In genomic region chr12:124863409-124864325, GRCh38 we compare ENCODE assay signal across 8 cellular contexts. TPM values are rescaled to one million over a fixed set of nuclear protein-coding genes. Genes with fewer than 3 reads are reported as not detected.
DNase-seq lines count a peak whose midpoint lies in the region; ATAC-seq, FAIRE-seq and TF ChIP-seq lines count a peak whose summit lies in the region.

TSS of gene SCARB1 (minus strand) at chr12:124863864. CDS start at chr12:124863720, 144 bp downstream.

- FAIRE-seq in endothelial cell of umbilical vein (lab: Jason Lieb, UNC): peak; percentile 76

- H3K4me3 ChIP-seq in NT2/D1 (ENCODE audit: insufficient read length, low read depth) (peak within 1 kb of the TSS; percentile 88), endothelial cell of umbilical vein (replicated peaks in 1 of 3; ENCODE audit: insufficient read depth in 1 of 3, low read depth in 1 of 3, low read length in 3 of 3) (peak within 1 kb of the TSS; percentile 16 to 73 (median 30)), mononuclear cell (ENCODE audit: low read length) (peak within 1 kb of the TSS; percentile 56)

- no peaks in the 10 kb centered on the region for H4K20me1 ChIP-seq in endothelial cell of umbilical vein (replicated peaks; ENCODE audit: control insufficient read depth, extremely low read depth, insufficient read depth, low read length)

- peaks cover 10% of the 10 kb centered on the region for H3K4me1 ChIP-seq in NT2/D1 (ENCODE audit: insufficient read depth, insufficient read length)
- peaks cover 24% of the 10 kb centered on the region for H3K4me1 ChIP-seq in endothelial cell of umbilical vein (ENCODE audit: control insufficient read depth, extremely low read depth, insufficient read depth, low read length)
- H3K4me1 ChIP-seq in mononuclear cell (ENCODE audit: insufficient read depth, low read length): peaks cover 40% of the 10 kb centered on the region

- no TSS peak for BruUV-seq in endothelial cell of umbilical vein (replicated peaks; lab: Mats Ljungman, UMichigan)

- peaks cover 8% of the 10 kb centered on the region for H3K27me3 ChIP-seq in NT2/D1 (ENCODE audit: insufficient read depth, insufficient read length)
- H3K27me3 ChIP-seq in endothelial cell of umbilical vein (ENCODE audit: control insufficient read depth in 2 of 2, insufficient read depth in 2 of 2, low read length in 2 of 2): no peaks in the 10 kb centered on the region
- no peaks in the 10 kb centered on the region for H3K27me3 ChIP-seq in mononuclear cell (ENCODE audit: insufficient read depth, low read length)

- ATAC-seq in GM19467 (IDR thresholded peaks at IDR 0.05; ENCODE audit: unreplicated experiment): peak; percentile 58

- dilution Hi-C loops in endothelial cell of umbilical vein (cut with MboI; ENCODE audit: extremely low pct_ligation_motif_present, low sequenced_read_pairs): no loop called here

- peak within 1 kb of the TSS; percentile 70 for H3K4me2 ChIP-seq in endothelial cell of umbilical vein (ENCODE audit: insufficient read depth, low read length)

- peak within 1 kb of the TSS; percentile 96 for H2AFZ ChIP-seq in endothelial cell of umbilical vein (ENCODE audit: low read depth, low read length)

- peak within 1 kb of the TSS; percentile 92 for H3K9ac ChIP-seq in NT2/D1 (ENCODE audit: insufficient read length, low read depth)
- H3K9ac ChIP-seq in endothelial cell of umbilical vein (replicated peaks; ENCODE audit: extremely low read depth, insufficient read depth, low read length): peak within 1 kb of the TSS; percentile 37

- DNase-seq in CMK (ENCODE audit: low read depth) (peak; percentile 89), HS-27A (ENCODE audit: low read depth) (peak; percentile 23), NT2/D1 (ENCODE audit: low read depth, low spot score) (peak; percentile 73), endothelial cell of umbilical vein (ENCODE audit: low read depth, low spot score) (peak; percentile 71)
- DNase-seq in activated CD8-positive, alpha-beta memory T cell treated with anti-CD3 and anti-CD28 coated beads, Interleukin-2, amount 50 U/mL, for 48 hours: peak; percentile 91
- peak; percentile 43 to 44 for DNase-seq in stimulated activated CD8-positive, alpha-beta memory T cell treated with anti-CD3 and anti-CD28 coated beads, Interleukin-4, amount 100 ng/mL, for 1 hour (ENCODE audit: low read depth in 2 of 2, low spot score in 1 of 2)

- H3K79me2 ChIP-seq in endothelial cell of umbilical vein (ENCODE audit: control insufficient read depth, insufficient read depth, low read length): peaks cover 26% of the 10 kb centered on the region

- no peaks in the 10 kb centered on the region for H3K9me1 ChIP-seq in endothelial cell of umbilical vein (replicated peaks; ENCODE audit: control insufficient read depth, extremely low read depth, insufficient read depth, low read length)

- H3K9me3 ChIP-seq in NT2/D1 (ENCODE audit: insufficient read depth, low read length) (no peaks in the 10 kb centered on the region), endothelial cell of umbilical vein (replicated peaks; ENCODE audit: control insufficient read depth, insufficient read depth, low read length) (no peaks in the 10 kb centered on the region), mononuclear cell (ENCODE audit: low read depth, low read length) (no peaks in the 10 kb centered on the region)

- POLR2A ChIA-PET in endothelial cell of umbilical vein (lab: Charles Lee): interaction anchor here (1.6 kb wide), 1 partner anchor 51 kb away, joined by 6 read pairs; the partner anchor contains the start of gene UBC

- H3K36me3 ChIP-seq in NT2/D1 (ENCODE audit: insufficient read depth, insufficient read length, low read length) (peaks cover 24% of the 10 kb centered on the region), endothelial cell of umbilical vein (ENCODE audit: control insufficient read depth in 2 of 2, extremely low read depth in 1 of 2, insufficient read depth in 2 of 2, low read length in 2 of 2) (no peaks in the 10 kb centered on the region)

- peak within 1 kb of the TSS; percentile 58 for H3K27ac ChIP-seq in endothelial cell of umbilical vein (ENCODE audit: insufficient read depth, low read depth, low read length)

- intact Hi-C loops in endothelial cell of umbilical vein (cut with micrococcal nuclease): loop anchor here (2.0 kb wide), 1 partner anchor 43 kb away; no protein-coding TSS in a partner anchor

- CTCF ChIA-PET in endothelial cell of umbilical vein (lab: Charles Lee): interaction anchor here (1.7 to 2.5 kb wide), 2 partner anchors 43 to 810 kb away, joined by 4 to 11 read pairs; no protein-coding TSS in a partner anchor

- TF ChIP-seq POLR2A in endothelial cell of umbilical vein (IDR thresholded peaks at IDR 0.05; ENCODE audit: low read depth, low read length): peak; percentile 82

- peak in 1 of 2 donors; percentile 3 for TF ChIP-seq CTCF in endothelial cell of umbilical vein (IDR thresholded peaks at IDR 0.05; ENCODE audit: extremely low read depth in 1 of 2, insufficient read depth in 1 of 2, low read depth in 1 of 2, low read length in 2 of 2)

TF ChIP-seq in endothelial cell of umbilical vein, 7 proteins besides CTCF, POLR2A, EP300 and RAD21:
- peak; percentile 89 for TF ChIP-seq MYC (IDR thresholded peaks at IDR 0.05; ENCODE audit: low read depth, low read length)
- no peak for TF ChIP-seq EZH2 (IDR thresholded peaks at IDR 0.05; ENCODE audit: borderline replicate concordance, low read depth, low read length, severe bottlenecking)
- no peak for TF ChIP-seq GATA2 (IDR thresholded peaks at IDR 0.05; ENCODE audit: insufficient read depth, insufficient read length, low read depth, low read length)
- TF ChIP-seq FOS (IDR thresholded peaks at IDR 0.05; ENCODE audit: borderline replicate concordance, insufficient read depth, low read length): no peak
- TF ChIP-seq MAX (IDR thresholded peaks at IDR 0.05; ENCODE audit: insufficient read depth, insufficient read length): peak; percentile 42
- TF ChIP-seq POLR2AphosphoS5 (IDR thresholded peaks at IDR 0.05; ENCODE audit: insufficient read depth, low read depth, low read length): peak; percentile 79

RNA-seq across cellular contexts. Expression of gene SCARB1, which starts in this region (rescaled TPM):
- total RNA-seq in endothelial cell of umbilical vein: 125 TPM in 2 replicates
- 133 and 141 TPM in 2 replicates for polyA plus RNA-seq in endothelial cell of umbilical vein
- polyA plus RNA-seq in endothelial cell of umbilical vein (2011; cell fraction: cytosol; rRNA removed): 88.9 and 96.7 TPM in 2 replicates
- polyA plus RNA-seq in endothelial cell of umbilical vein (2011; cell fraction: nucleus; rRNA removed): 99.8 and 106 TPM in 2 replicates
- 97.9 and 111 TPM in 2 replicates for polyA plus RNA-seq in endothelial cell of umbilical vein (2012)
- 101 and 103 TPM in 2 replicates for polyA minus RNA-seq in endothelial cell of umbilical vein
- 54.0 TPM for polyA minus RNA-seq in endothelial cell of umbilical vein (2011; cell fraction: cytosol; rRNA and poly(A)+ RNA removed)
- 34.3 and 35.2 TPM in 2 replicates for polyA minus RNA-seq in endothelial cell of umbilical vein (2011; cell fraction: nucleus; rRNA and poly(A)+ RNA removed)
- 2.5 TPM for total RNA-seq in mononuclear cell

Comparison
In these comparisons a context has a peak if more than half of its experiments do, and no peak if none do; other contexts are left out.
1. Peak in every context shown above with its lines: DNase-seq, ATAC-seq, H3K4me3 ChIP-seq and H3K27ac ChIP-seq.
2. RNA of gene SCARB1 (total RNA-seq): 125 TPM in endothelial cell of umbilical vein; 2.5 TPM in mononuclear cell (single experiment); every median in the first group is over 10 times any median in the second.
3. DNase-seq: peak in every context shown above with its lines; median percentile 91 in activated CD8-positive, alpha-beta memory T cell treated with anti-CD3 and anti-CD28 coated beads, Interleukin-2, amount 50 U/mL, for 48 hours; 89 in CMK; 73 in NT2/D1; 71 in endothelial cell of umbilical vein; 44 in stimulated activated CD8-positive, alpha-beta memory T cell treated with anti-CD3 and anti-CD28 coated beads, Interleukin-4, amount 100 ng/mL, for 1 hour; 23 in HS-27A.
4. H3K4me3 ChIP-seq: peak in every context shown above with its lines; median percentile 88 in NT2/D1; 56 in mononuclear cell; 30 in endothelial cell of umbilical vein.